23 cellular contexts compared by ENCODE assay signal in the genomic region with DNA sequence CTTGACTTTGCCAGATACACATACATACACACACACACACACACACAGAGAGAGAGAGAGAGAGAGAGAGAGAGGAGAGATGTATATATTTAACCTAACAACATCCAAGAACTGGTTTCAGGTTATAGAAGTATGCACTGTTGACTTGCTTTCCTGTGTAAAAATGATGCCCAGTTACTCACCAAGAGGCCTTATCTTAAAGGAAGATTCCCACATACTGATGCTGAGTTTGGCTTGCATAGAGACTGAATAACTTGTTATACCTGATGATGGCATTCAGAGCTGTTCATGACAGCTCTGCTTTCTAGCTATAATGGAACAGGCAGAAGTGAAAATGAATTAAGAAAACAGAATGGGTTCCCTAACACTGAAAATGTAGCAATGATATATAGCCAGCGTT.
"Had no signal": no experiment of that assay in that cellular context is flagged by ENCODE, and none has a peak within 500 bp of the region (broad histone marks: within the 10 kb centered on the region; RNA-seq: fewer than 3 reads in every experiment).

No MANE protein-coding gene starts in this region.

- H3K27me3 ChIP-seq: left lung, right atrium auricular region, spleen, testis, uterus had no signal

- H3K4me1 ChIP-seq: left lung, psoas muscle, right atrium auricular region, spleen, testis, uterus had no signal

- H3K27me3 Mint-ChIP-seq: activated naive CD8-positive, alpha-beta T cell treated with anti-CD3 and anti-CD28 coated beads for 36 hours had no signal

- H3K4me3 Mint-ChIP-seq: activated naive CD8-positive, alpha-beta T cell treated with anti-CD3 and anti-CD28 coated beads for 36 hours; activated T-cell treated with anti-CD3 and anti-CD28 coated beads, Interleukin-2, amount 50 U/mL, for 4 hours; mesothelial cell of epicardium; naive thymus-derived CD8-positive, alpha-beta T cell had no signal

- FAIRE-seq: colon had no signal

- H3K4me3 ChIP-seq: left lung, lung, psoas muscle, right atrium auricular region, spleen, testis, uterus had no signal

- H3K4me1 Mint-ChIP-seq: activated naive CD8-positive, alpha-beta T cell treated with anti-CD3 and anti-CD28 coated beads for 36 hours; naive thymus-derived CD8-positive, alpha-beta T cell had no signal

- H3K9me3 Mint-ChIP-seq: activated naive CD8-positive, alpha-beta T cell treated with anti-CD3 and anti-CD28 coated beads for 36 hours; activated T-cell treated with anti-CD3 and anti-CD28 coated beads, Interleukin-2, amount 50 U/mL, for 4 hours; activated T-helper 2 cell treated with anti-CD3 and anti-CD28 coated beads, Interferon-gamma antibody, Interleukin-2, Interleukin-4, amounts not matched to agents 10 μg/mL and 5 μg/mL and 100 μg/mL, durations not matched to agents 14 hours and 24 hours and 36 hours; mesothelial cell of epicardium had no signal

- H3K36me3 ChIP-seq: left lung, right atrium auricular region, spleen, uterus had no signal

- H3K27ac Mint-ChIP-seq: activated naive CD8-positive, alpha-beta T cell treated with anti-CD3 and anti-CD28 coated beads for 36 hours; activated T-helper 2 cell treated with anti-CD3 and anti-CD28 coated beads, Interferon-gamma antibody, Interleukin-2, Interleukin-4, amounts not matched to agents 10 μg/mL and 5 μg/mL and 100 μg/mL, durations not matched to agents 14 hours and 24 hours and 36 hours; mesothelial cell of epicardium; naive thymus-derived CD8-positive, alpha-beta T cell had no signal

- H3K9me3 ChIP-seq: left lung, psoas muscle, right atrium auricular region, spleen, testis, uterus had no signal

- DNase-seq: activated CD4-positive, alpha-beta T cell treated with anti-CD3 and anti-CD28 coated beads for 1 hour; activated CD8-positive, alpha-beta memory T cell treated with anti-CD3 and anti-CD28 coated beads, Interleukin-2, amount 50 U/mL, for 48 hours; activated naive CD4-positive, alpha-beta T cell treated with Interleukin-2 at 50 U/mL for 16 hours; activated naive CD8-positive, alpha-beta T cell treated with anti-CD3 and anti-CD28 coated beads for 36 hours; activated T-cell treated with anti-CD3 and anti-CD28 coated beads, Interleukin-2, amount 50 U/mL, for 4 hours; amniotic stem cell; central memory CD4-positive, alpha-beta T cell; foreskin fibroblast; kidney glomerular epithelial cell; left lung; naive thymus-derived CD8-positive, alpha-beta T cell; psoas muscle; spleen; stimulated activated CD4-positive, alpha-beta T cell treated with anti-CD3 and anti-CD28 coated beads, Interleukin-4, amount 100 ng/mL, for 1 hour; stimulated activated naive CD4-positive, alpha-beta T cell; T-helper 9 cell; testis; uterus had no signal

- ATAC-seq: activated T-cell treated with anti-CD3 and anti-CD28 coated beads, Interleukin-2, amount 50 U/mL, for 4 hours; left lung; naive thymus-derived CD8-positive, alpha-beta T cell; psoas muscle had no signal

- H3K36me3 Mint-ChIP-seq: activated naive CD8-positive, alpha-beta T cell treated with anti-CD3 and anti-CD28 coated beads for 36 hours; mesothelial cell of epicardium; naive thymus-derived CD8-positive, alpha-beta T cell had no signal

- H3K27ac ChIP-seq: left lung, psoas muscle, right atrium auricular region, spleen, testis, uterus had no signal
